In the genomic region with DNA sequence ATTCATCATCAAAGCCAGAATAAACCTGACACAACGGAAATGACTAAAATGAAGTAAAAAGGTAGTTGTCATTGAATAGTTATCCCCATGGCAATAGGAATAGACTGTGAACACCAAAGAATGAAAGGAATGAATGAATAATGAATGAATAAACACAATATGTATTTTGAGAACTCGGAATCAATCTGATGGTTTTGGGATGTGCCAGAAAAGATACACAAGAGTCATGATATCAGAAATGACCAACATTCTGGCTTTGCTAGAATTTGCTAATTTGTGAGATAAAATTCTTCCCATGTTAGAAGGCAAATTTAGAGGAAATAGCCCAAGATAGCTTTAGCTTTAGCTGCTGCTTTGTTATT, we compare ENCODE assay signal across 1 cellular context.
A peak's percentile ranks its signal among the peaks of the same experiment; 100 is the strongest.
TF ChIP-seq lines count a peak whose summit lies in the region.

No MANE protein-coding gene starts in this region.

TF ChIP-seq in SK-N-SH, 30 proteins besides CTCF, POLR2A, EP300 and RAD21 (continued from another document):
- TF ChIP-seq, protein P1, sequence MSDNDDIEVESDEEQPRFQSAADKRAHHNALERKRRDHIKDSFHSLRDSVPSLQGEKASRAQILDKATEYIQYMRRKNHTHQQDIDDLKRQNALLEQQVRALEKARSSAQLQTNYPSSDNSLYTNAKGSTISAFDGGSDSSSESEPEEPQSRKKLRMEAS (IDR thresholded peaks at IDR 0.05; ENCODE audit: low read depth), result peak; percentile 18; the same call in 1 of the 2 replicates
- TF ChIP-seq FOXJ3 (CRISPR knock-in tag; IDR thresholded peaks at IDR 0.05) (no peak), MEF2A (IDR thresholded peaks at IDR 0.05; ENCODE audit: borderline replicate concordance, low read depth) (peak; percentile 68), SMC3 (IDR thresholded peaks at IDR 0.05; ENCODE audit: low read depth, low read length) (no peak), RCOR1 (IDR thresholded peaks at IDR 0.05; ENCODE audit: low read length) (no peak), SIN3A (IDR thresholded peaks at IDR 0.05; ENCODE audit: borderline replicate concordance, low read depth, low read length) (0 out of 2 replicates have a peak, but pooled peaks have one; percentile 16), GABPA (IDR thresholded peaks at IDR 0.05; ENCODE audit: low read depth) (no peak), NFIC (IDR thresholded peaks at IDR 0.05; ENCODE audit: borderline replicate concordance) (peak; percentile 89), TEAD4 (IDR thresholded peaks at IDR 0.05; ENCODE audit: borderline replicate concordance, insufficient read depth) (peak; percentile 96), POLR2AphosphoS5 (IDR thresholded peaks at IDR 0.05; ENCODE audit: low read depth, low read length) (peak; percentile 47; the same call in 1 of the 2 replicates), RXRA (IDR thresholded peaks at IDR 0.05; ENCODE audit: borderline replicate concordance, low read depth) (peak; percentile 81)
- TF ChIP-seq, protein P2, sequence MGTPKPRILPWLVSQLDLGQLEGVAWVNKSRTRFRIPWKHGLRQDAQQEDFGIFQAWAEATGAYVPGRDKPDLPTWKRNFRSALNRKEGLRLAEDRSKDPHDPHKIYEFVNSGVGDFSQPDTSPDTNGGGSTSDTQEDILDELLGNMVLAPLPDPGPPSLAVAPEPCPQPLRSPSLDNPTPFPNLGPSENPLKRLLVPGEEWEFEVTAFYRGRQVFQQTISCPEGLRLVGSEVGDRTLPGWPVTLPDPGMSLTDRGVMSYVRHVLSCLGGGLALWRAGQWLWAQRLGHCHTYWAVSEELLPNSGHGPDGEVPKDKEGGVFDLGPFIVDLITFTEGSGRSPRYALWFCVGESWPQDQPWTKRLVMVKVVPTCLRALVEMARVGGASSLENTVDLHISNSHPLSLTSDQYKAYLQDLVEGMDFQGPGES (IDR thresholded peaks at IDR 0.05; ENCODE audit: low read depth, low read length), result no peak
- TF ChIP-seq, protein P3, sequence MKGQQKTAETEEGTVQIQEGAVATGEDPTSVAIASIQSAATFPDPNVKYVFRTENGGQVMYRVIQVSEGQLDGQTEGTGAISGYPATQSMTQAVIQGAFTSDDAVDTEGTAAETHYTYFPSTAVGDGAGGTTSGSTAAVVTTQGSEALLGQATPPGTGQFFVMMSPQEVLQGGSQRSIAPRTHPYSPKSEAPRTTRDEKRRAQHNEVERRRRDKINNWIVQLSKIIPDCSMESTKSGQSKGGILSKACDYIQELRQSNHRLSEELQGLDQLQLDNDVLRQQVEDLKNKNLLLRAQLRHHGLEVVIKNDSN (IDR thresholded peaks at IDR 0.05; ENCODE audit: borderline replicate concordance, low read depth), result no peak
- TF ChIP-seq, protein P4, sequence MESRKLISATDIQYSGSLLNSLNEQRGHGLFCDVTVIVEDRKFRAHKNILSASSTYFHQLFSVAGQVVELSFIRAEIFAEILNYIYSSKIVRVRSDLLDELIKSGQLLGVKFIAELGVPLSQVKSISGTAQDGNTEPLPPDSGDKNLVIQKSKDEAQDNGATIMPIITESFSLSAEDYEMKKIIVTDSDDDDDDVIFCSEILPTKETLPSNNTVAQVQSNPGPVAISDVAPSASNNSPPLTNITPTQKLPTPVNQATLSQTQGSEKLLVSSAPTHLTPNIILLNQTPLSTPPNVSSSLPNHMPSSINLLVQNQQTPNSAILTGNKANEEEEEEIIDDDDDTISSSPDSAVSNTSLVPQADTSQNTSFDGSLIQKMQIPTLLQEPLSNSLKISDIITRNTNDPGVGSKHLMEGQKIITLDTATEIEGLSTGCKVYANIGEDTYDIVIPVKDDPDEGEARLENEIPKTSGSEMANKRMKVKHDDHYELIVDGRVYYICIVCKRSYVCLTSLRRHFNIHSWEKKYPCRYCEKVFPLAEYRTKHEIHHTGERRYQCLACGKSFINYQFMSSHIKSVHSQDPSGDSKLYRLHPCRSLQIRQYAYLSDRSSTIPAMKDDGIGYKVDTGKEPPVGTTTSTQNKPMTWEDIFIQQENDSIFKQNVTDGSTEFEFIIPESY (IDR thresholded peaks at IDR 0.05; ENCODE audit: borderline replicate concordance, low read depth), result peak; percentile 78; the same call in 1 of the 2 replicates
